19 cellular contexts compared by ENCODE assay signal in genomic region chr12:95829395-95829794, GRCh38. TPM values are rescaled to one million over a fixed set of nuclear protein-coding genes. Genes with fewer than 3 reads are reported as not detected.
DNase-seq lines count a peak whose midpoint lies in the region; ATAC-seq, FAIRE-seq and TF ChIP-seq lines count a peak whose summit lies in the region.
"Had no signal": no experiment of that assay in that cellular context is flagged by ENCODE, and none has a peak within 500 bp of the region (broad histone marks: within the 10 kb centered on the region; RNA-seq: fewer than 3 reads in every experiment).

No MANE protein-coding gene starts in this region.

- no peaks in the 10 kb centered on the region for H3F3A ChIP-seq in GM23338 (replicated peaks; ENCODE audit: low read depth)

- H3K4me1 ChIP-seq in A549, result peaks cover 23% of the 10 kb centered on the region; the same call in 2 of the 3 replicates
- H3K4me1 ChIP-seq in endothelial cell of umbilical vein (ENCODE audit: control insufficient read depth, extremely low read depth, insufficient read depth, low read length), result peaks cover 13% of the 10 kb centered on the region
- H3K4me1 ChIP-seq in pancreas, result peaks cover 11 to 16% (median 15%) of the 10 kb centered on the region in 3 donors
- H3K4me1 ChIP-seq in GM23338 (ENCODE audit: insufficient read depth), result peaks cover 9% of the 10 kb centered on the region
- no peaks in the 10 kb centered on the region for H3K4me1 ChIP-seq in naive thymus-derived CD4-positive, alpha-beta T cell (ENCODE audit: control insufficient read depth in 2 of 2, insufficient read depth in 2 of 2, low read length in 2 of 2)

- no peak overlapping the region for H3K27ac Mint-ChIP-seq in GM23338
- no peak overlapping the region for H3K27ac Mint-ChIP-seq in naive thymus-derived CD4-positive, alpha-beta T cell

- POLR2A ChIA-PET in A549 (lab: Yijun Ruan, JAX) (no interaction called here), endothelial cell of umbilical vein (lab: Charles Lee) (no interaction called here)
- POLR2A ChIA-PET in naive thymus-derived CD4-positive, alpha-beta T cell (lab: Charles Lee), result no interaction called here

- no peak for ATAC-seq in A549
- ATAC-seq in pancreas, result peak; percentile 68 to 96 (median 86)
- no peak for ATAC-seq in GM23338
- ATAC-seq in naive thymus-derived CD4-positive, alpha-beta T cell, result no peak
- ATAC-seq: Panc1 had no signal

- TF ChIP-seq CTCF in A549 (IDR thresholded peaks at IDR 0.05), result no peak
- TF ChIP-seq CTCF in endothelial cell of umbilical vein (IDR thresholded peaks at IDR 0.05; ENCODE audit: extremely low read depth in 1 of 2, insufficient read depth in 1 of 2, low read depth in 1 of 2, low read length in 2 of 2), result no peak
- TF ChIP-seq CTCF in pancreas (IDR thresholded peaks at IDR 0.05), result no peak
- no peak for TF ChIP-seq CTCF in GM23338 (conservative IDR thresholded peaks at IDR 0.05; ENCODE audit: low read depth in 2 of 2)

- peaks cover 5% of the 10 kb centered on the region for H3K27me3 Mint-ChIP-seq in GM23338 (ENCODE audit: insufficient read depth, low read depth, poor library complexity)
- peaks cover 15 to 32% (median 23%) of the 10 kb centered on the region in 5 donors for H3K27me3 Mint-ChIP-seq in naive thymus-derived CD4-positive, alpha-beta T cell

- H2AFZ ChIP-seq in endothelial cell of umbilical vein (ENCODE audit: low read depth, low read length) (no peak overlapping the region), GM23338 (no peak overlapping the region)

- TF ChIP-seq EP300 in A549 (IDR thresholded peaks at IDR 0.05), result no peak

- CTCF ChIA-PET in A549 (lab: Yijun Ruan, JAX), result interaction anchor here (0.8 to 1.5 kb wide), 4 partner anchors 9 to 215 kb away, joined by 3 to 4 read pairs (median 3); no protein-coding TSS in a partner anchor
- CTCF ChIA-PET in endothelial cell of umbilical vein (lab: Charles Lee), result interaction anchor here (1.6 to 1.7 kb wide), 2 partner anchors 205 to 247 kb away, joined by 3 to 9 read pairs; no protein-coding TSS in a partner anchor
- CTCF ChIA-PET in naive thymus-derived CD4-positive, alpha-beta T cell (lab: Charles Lee), result no interaction called here

- FAIRE-seq in A549 (lab: Jason Lieb, UNC) (no peak), endothelial cell of umbilical vein (lab: Jason Lieb, UNC) (peak; percentile 87), pancreas (lab: Jason Lieb, UNC) (no peak)
- FAIRE-seq: A204.1, GM12892, H54 had no signal

- H3K27me3 ChIP-seq in endothelial cell of umbilical vein (ENCODE audit: control insufficient read depth in 2 of 2, insufficient read depth in 2 of 2, low read length in 2 of 2), result no peaks in the 10 kb centered on the region
- H3K27me3 ChIP-seq in pancreas, result no peaks in the 10 kb centered on the region
- no peaks in the 10 kb centered on the region for H3K27me3 ChIP-seq in GM23338 (ENCODE audit: insufficient read depth)
- no peaks in the 10 kb centered on the region for H3K27me3 ChIP-seq in naive thymus-derived CD4-positive, alpha-beta T cell (ENCODE audit: control insufficient read depth in 2 of 2, insufficient read depth in 2 of 2, low read length in 2 of 2)

- dilution Hi-C loops in endothelial cell of umbilical vein (cut with MboI; ENCODE audit: extremely low pct_ligation_motif_present, low sequenced_read_pairs), result no loop called here

- H3K36me3 ChIP-seq in endothelial cell of umbilical vein (ENCODE audit: control insufficient read depth in 2 of 2, extremely low read depth in 1 of 2, insufficient read depth in 2 of 2, low read length in 2 of 2) (no peaks in the 10 kb centered on the region), pancreas (no peaks in the 10 kb centered on the region), GM23338 (ENCODE audit: insufficient read depth) (no peaks in the 10 kb centered on the region)
- no peaks in the 10 kb centered on the region for H3K36me3 ChIP-seq in naive thymus-derived CD4-positive, alpha-beta T cell (ENCODE audit: control insufficient read depth in 2 of 3, insufficient read depth in 3 of 3, low read length in 3 of 3)

- H3K27ac ChIP-seq in A549 (no peak overlapping the region), endothelial cell of umbilical vein (ENCODE audit: insufficient read depth, low read depth, low read length) (no peak overlapping the region), pancreas (peak overlapping the region in 2 of 4 donors; percentile 28 to 50), GM23338 (ENCODE audit: low read depth) (no peak overlapping the region)
- H3K27ac ChIP-seq in naive thymus-derived CD4-positive, alpha-beta T cell (ENCODE audit: low read depth, low read length), result no peak overlapping the region

- H3K4me3 Mint-ChIP-seq in GM23338, result no peak overlapping the region
- no peak overlapping the region for H3K4me3 Mint-ChIP-seq in naive thymus-derived CD4-positive, alpha-beta T cell

- H3K9me3 Mint-ChIP-seq in GM23338, result no peaks in the 10 kb centered on the region
- H3K9me3 Mint-ChIP-seq in naive thymus-derived CD4-positive, alpha-beta T cell, result no peaks in the 10 kb centered on the region

- H3K79me2 ChIP-seq in endothelial cell of umbilical vein (ENCODE audit: control insufficient read depth, insufficient read depth, low read length) (no peaks in the 10 kb centered on the region), GM23338 (replicated peaks; ENCODE audit: insufficient read depth) (no peaks in the 10 kb centered on the region)

- H3K4me3 ChIP-seq in A549, result no peak overlapping the region
- peak overlapping the region in 1 of 3 experiments; percentile 42 for H3K4me3 ChIP-seq in endothelial cell of umbilical vein (replicated peaks in 1 of 3; ENCODE audit: insufficient read depth in 1 of 3, low read depth in 1 of 3, low read length in 3 of 3)
- H3K4me3 ChIP-seq in pancreas, result no peak overlapping the region
- no peak overlapping the region for H3K4me3 ChIP-seq in GM23338
- H3K4me3 ChIP-seq in naive thymus-derived CD4-positive, alpha-beta T cell (ENCODE audit: low read length), result no peak overlapping the region

- DNase-seq in A549 (ENCODE audit: low read depth in 1 of 2, low spot score in 1 of 2) (no peak), endothelial cell of umbilical vein (ENCODE audit: low read depth, low spot score) (peak; percentile 83), pancreas (no peak), GM23338 (ENCODE audit: low spot score) (no peak), NOMO-1 treated with dmso at 0.1 percent for 144 hours (lab: John Stamatoyannopoulos, UW; ENCODE audit: unreplicated experiment) (no peak)
- no peak for DNase-seq in naive thymus-derived CD4-positive, alpha-beta T cell
- DNase-seq in stimulated activated CD4-positive, alpha-beta T cell treated with anti-CD3 and anti-CD28 coated beads, Interleukin-12 subunit alpha, Interleukin-12 subunit beta, amount 100 ng/mL, for 4 hours, result no peak
- DNase-seq: C1 segment of cervical spinal cord, DMS 273 treated with DMSO at 0.1 percent for 48 hours, IMR-90, Kasumi-1, NCI-H1105, NCI-H1694 treated with DMSO at 0.1 percent for 48 hours, NCI-H526 treated with DMSO at 0.1 percent for 48 hours had no signal

- no peaks in the 10 kb centered on the region for H3K9me2 ChIP-seq in GM23338 (ENCODE audit: insufficient read depth)

- H3K9me1 ChIP-seq in endothelial cell of umbilical vein (replicated peaks; ENCODE audit: control insufficient read depth, extremely low read depth, insufficient read depth, low read length), result no peaks in the 10 kb centered on the region

- no peaks in the 10 kb centered on the region for H4K20me1 ChIP-seq in endothelial cell of umbilical vein (replicated peaks; ENCODE audit: control insufficient read depth, extremely low read depth, insufficient read depth, low read length)
- no peaks in the 10 kb centered on the region for H4K20me1 ChIP-seq in GM23338 (replicated peaks; ENCODE audit: insufficient read depth)

- H3K4me1 Mint-ChIP-seq in GM23338, result peaks cover 13% of the 10 kb centered on the region
- H3K4me1 Mint-ChIP-seq in naive thymus-derived CD4-positive, alpha-beta T cell, result no peaks in the 10 kb centered on the region

- H3K4me2 ChIP-seq in A549 (peak overlapping the region; percentile 20; the same call in 2 of the 3 replicates), endothelial cell of umbilical vein (ENCODE audit: insufficient read depth, low read length) (peak overlapping the region; percentile 87), GM23338 (no peak overlapping the region)

- TF ChIP-seq POLR2A in A549 (IDR thresholded peaks at IDR 0.05; ENCODE audit: low read length), result no peak
- no peak for TF ChIP-seq POLR2A in endothelial cell of umbilical vein (IDR thresholded peaks at IDR 0.05; ENCODE audit: low read depth, low read length)

- H3K9ac ChIP-seq in endothelial cell of umbilical vein (replicated peaks; ENCODE audit: extremely low read depth, insufficient read depth, low read length), result no peak overlapping the region

- no peaks in the 10 kb centered on the region for H3K9me3 ChIP-seq in A549
- no peaks in the 10 kb centered on the region for H3K9me3 ChIP-seq in endothelial cell of umbilical vein (replicated peaks; ENCODE audit: control insufficient read depth, insufficient read depth, low read length)
- no peaks in the 10 kb centered on the region for H3K9me3 ChIP-seq in pancreas
- no peaks in the 10 kb centered on the region for H3K9me3 ChIP-seq in naive thymus-derived CD4-positive, alpha-beta T cell (ENCODE audit: control insufficient read depth in 2 of 3, low read length in 3 of 3)

- H3K36me3 Mint-ChIP-seq in GM23338 (ENCODE audit: low read depth), result no peaks in the 10 kb centered on the region
- no peaks in the 10 kb centered on the region for H3K36me3 Mint-ChIP-seq in naive thymus-derived CD4-positive, alpha-beta T cell

- BruUV-seq in endothelial cell of umbilical vein (replicated peaks; lab: Mats Ljungman, UMichigan), result no TSS peak

- TF ChIP-seq RAD21 in A549 (conservative IDR thresholded peaks at IDR 0.05 in 1 of 2, IDR thresholded peaks at IDR 0.05 in 1 of 2), result no peak

- intact Hi-C loops in endothelial cell of umbilical vein (cut with micrococcal nuclease) (no loop called here), pancreas (cut with DNase I) (no loop called here)
- intact Hi-C loops in naive thymus-derived CD4-positive, alpha-beta T cell (cut with micrococcal nuclease), result no loop called here

RNA-seq across cellular contexts. Expression of gene SNRPF, which starts 29.4 kb away (rescaled TPM):
- polyA plus RNA-seq in A549 (2011; rRNA removed), result 45.8 and 66.3 TPM in 2 replicates
- polyA plus RNA-seq in A549 (2012; cell fraction: cytosol; rRNA removed), result 105 and 161 TPM in 2 replicates
- polyA plus RNA-seq in A549 (2012; cell fraction: nucleus; rRNA removed), result 22.7 and 23.3 TPM in 2 replicates
- polyA plus RNA-seq in A549 (2017; fragmentation: RNase III; extraction: RNeasy Plus Mini Kit Qiagen cat#74134 plus additional on column Dnase treatment), result 204 to 221 TPM (median 204 TPM) in 3 replicates
- 15.3 and 16.7 TPM in 2 replicates for polyA minus RNA-seq in A549 (2011; rRNA and poly(A)+ RNA removed)
- 123 TPM for polyA plus RNA-seq in PFSK-1 (2012; ENCODE audit: insufficient read length, low read depth)
- total RNA-seq in endothelial cell of umbilical vein, result 36.6 and 40.7 TPM in 2 replicates
- polyA plus RNA-seq in endothelial cell of umbilical vein, result 12.9 and 17.1 TPM in 2 replicates
- 21.6 and 30.7 TPM in 2 replicates for polyA plus RNA-seq in endothelial cell of umbilical vein (2011; cell fraction: cytosol; rRNA removed)
- polyA plus RNA-seq in endothelial cell of umbilical vein (2011; cell fraction: nucleus; rRNA removed), result 10.3 and 12.1 TPM in 2 replicates
- 80.3 and 87.5 TPM in 2 replicates for polyA plus RNA-seq in endothelial cell of umbilical vein (2012)
- polyA minus RNA-seq in endothelial cell of umbilical vein, result 10.9 and 12.0 TPM in 2 replicates
- 34.0 TPM for polyA minus RNA-seq in endothelial cell of umbilical vein (2011; cell fraction: cytosol; rRNA and poly(A)+ RNA removed)
- 10.6 and 18.4 TPM in 2 replicates for polyA minus RNA-seq in endothelial cell of umbilical vein (2011; cell fraction: nucleus; rRNA and poly(A)+ RNA removed)
- 1 to 10 TPM; 4.8 to 9.1 (median 6.5) TPM for total RNA-seq in pancreas
- polyA plus RNA-seq in pancreas, result 10 to 100 TPM; 17.3 to 21.7 TPM
- 31.1 and 35.4 TPM in 2 replicates for total RNA-seq in GM23338 (2014; rRNA removed; shearing (Covaris generic))
- polyA plus RNA-seq in GM23338 (2016; fragmentation: Nextera tagmentation; extraction: Ambion mirVana), result 458 and 475 TPM in 2 replicates
- total RNA-seq in naive thymus-derived CD4-positive, alpha-beta T cell, result 10 to 100 TPM; 19.0 to 40.4 (median 21.7) TPM
- polyA plus RNA-seq in naive thymus-derived CD4-positive, alpha-beta T cell, result 10 to 100 TPM; 24.6 to 71.1 TPM

RNA-seq across cellular contexts. Expression of gene NTN4, which starts 38.8 kb away (rescaled TPM):
- polyA plus RNA-seq in A549 (2011; rRNA removed), result 132 and 168 TPM in 2 replicates
- 63.1 and 77.4 TPM in 2 replicates for polyA plus RNA-seq in A549 (2012; cell fraction: cytosol; rRNA removed)
- polyA plus RNA-seq in A549 (2012; cell fraction: nucleus; rRNA removed), result 77.0 and 82.3 TPM in 2 replicates
- 36.9 to 37.3 TPM (median 37.1 TPM) in 3 replicates for polyA plus RNA-seq in A549 (2017; fragmentation: RNase III; extraction: RNeasy Plus Mini Kit Qiagen cat#74134 plus additional on column Dnase treatment)
- polyA minus RNA-seq in A549 (2011; rRNA and poly(A)+ RNA removed), result 274 and 323 TPM in 2 replicates
- polyA plus RNA-seq in PFSK-1 (2012; ENCODE audit: insufficient read length, low read depth), result 6.0 TPM
- total RNA-seq in endothelial cell of umbilical vein, result 105 and 120 TPM in 2 replicates
- 317 and 352 TPM in 2 replicates for polyA plus RNA-seq in endothelial cell of umbilical vein
- 209 and 219 TPM in 2 replicates for polyA plus RNA-seq in endothelial cell of umbilical vein (2011; cell fraction: cytosol; rRNA removed)
- polyA plus RNA-seq in endothelial cell of umbilical vein (2011; cell fraction: nucleus; rRNA removed), result 152 and 199 TPM in 2 replicates
- polyA plus RNA-seq in endothelial cell of umbilical vein (2012), result 251 and 280 TPM in 2 replicates
- polyA minus RNA-seq in endothelial cell of umbilical vein, result 890 and 1,000 TPM in 2 replicates
- polyA minus RNA-seq in endothelial cell of umbilical vein (2011; cell fraction: cytosol; rRNA and poly(A)+ RNA removed), result 6.9 TPM
- polyA minus RNA-seq in endothelial cell of umbilical vein (2011; cell fraction: nucleus; rRNA and poly(A)+ RNA removed), result 255 and 325 TPM in 2 replicates
- 10 to 100 TPM; 14.6 to 63.9 (median 22.7) TPM for total RNA-seq in pancreas
- polyA plus RNA-seq in pancreas, result 10 to 100 TPM; 15.5 to 18.1 TPM
- total RNA-seq in GM23338 (2014; rRNA removed; shearing (Covaris generic)), result 3.3 and 3.8 TPM in 2 replicates
- 0.89 and 1.5 TPM in 2 replicates for polyA plus RNA-seq in GM23338 (2016; fragmentation: Nextera tagmentation; extraction: Ambion mirVana)
- total RNA-seq in naive thymus-derived CD4-positive, alpha-beta T cell, result under 1 TPM in 2 of 5 experiments, not detected in 3; 0.08 to 0.86 TPM
- not detected for polyA plus RNA-seq in naive thymus-derived CD4-positive, alpha-beta T cell

Comparison
In these comparisons a context has a peak if more than half of its experiments do, and no peak if none do; other contexts are left out.
1. ATAC-seq: peak in pancreas (4 of 4); none in A549 (0 of 2), GM23338 (single experiment) and naive thymus-derived CD4-positive, alpha-beta T cell (single experiment).